Comparison of ENCODE assay signal across 1 cellular context in the genomic region with DNA sequence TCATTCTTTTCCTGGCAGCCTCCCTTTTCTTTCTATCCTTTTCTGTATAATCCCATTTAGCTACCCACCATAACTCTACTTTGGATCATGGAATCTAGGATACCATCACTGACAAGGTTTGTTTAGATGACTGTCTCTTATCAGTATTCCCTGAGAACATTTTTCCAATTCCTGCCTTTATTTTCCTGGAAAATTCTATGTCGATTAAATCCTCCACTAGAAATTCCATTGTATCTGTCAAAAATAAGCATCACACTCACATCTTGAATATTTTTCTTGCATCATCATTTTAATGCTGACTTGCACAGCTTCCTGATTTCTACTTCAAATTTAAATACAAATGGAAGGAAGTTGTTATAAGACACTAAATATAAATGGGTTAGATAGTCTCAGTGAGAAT.
TF ChIP-seq lines count a peak whose summit lies in the region.

No MANE protein-coding gene starts in this region.

TF ChIP-seq in GM23338, 12 proteins besides CTCF, POLR2A, EP300 and RAD21 (continued from another document):
- TF ChIP-seq, protein P1, sequence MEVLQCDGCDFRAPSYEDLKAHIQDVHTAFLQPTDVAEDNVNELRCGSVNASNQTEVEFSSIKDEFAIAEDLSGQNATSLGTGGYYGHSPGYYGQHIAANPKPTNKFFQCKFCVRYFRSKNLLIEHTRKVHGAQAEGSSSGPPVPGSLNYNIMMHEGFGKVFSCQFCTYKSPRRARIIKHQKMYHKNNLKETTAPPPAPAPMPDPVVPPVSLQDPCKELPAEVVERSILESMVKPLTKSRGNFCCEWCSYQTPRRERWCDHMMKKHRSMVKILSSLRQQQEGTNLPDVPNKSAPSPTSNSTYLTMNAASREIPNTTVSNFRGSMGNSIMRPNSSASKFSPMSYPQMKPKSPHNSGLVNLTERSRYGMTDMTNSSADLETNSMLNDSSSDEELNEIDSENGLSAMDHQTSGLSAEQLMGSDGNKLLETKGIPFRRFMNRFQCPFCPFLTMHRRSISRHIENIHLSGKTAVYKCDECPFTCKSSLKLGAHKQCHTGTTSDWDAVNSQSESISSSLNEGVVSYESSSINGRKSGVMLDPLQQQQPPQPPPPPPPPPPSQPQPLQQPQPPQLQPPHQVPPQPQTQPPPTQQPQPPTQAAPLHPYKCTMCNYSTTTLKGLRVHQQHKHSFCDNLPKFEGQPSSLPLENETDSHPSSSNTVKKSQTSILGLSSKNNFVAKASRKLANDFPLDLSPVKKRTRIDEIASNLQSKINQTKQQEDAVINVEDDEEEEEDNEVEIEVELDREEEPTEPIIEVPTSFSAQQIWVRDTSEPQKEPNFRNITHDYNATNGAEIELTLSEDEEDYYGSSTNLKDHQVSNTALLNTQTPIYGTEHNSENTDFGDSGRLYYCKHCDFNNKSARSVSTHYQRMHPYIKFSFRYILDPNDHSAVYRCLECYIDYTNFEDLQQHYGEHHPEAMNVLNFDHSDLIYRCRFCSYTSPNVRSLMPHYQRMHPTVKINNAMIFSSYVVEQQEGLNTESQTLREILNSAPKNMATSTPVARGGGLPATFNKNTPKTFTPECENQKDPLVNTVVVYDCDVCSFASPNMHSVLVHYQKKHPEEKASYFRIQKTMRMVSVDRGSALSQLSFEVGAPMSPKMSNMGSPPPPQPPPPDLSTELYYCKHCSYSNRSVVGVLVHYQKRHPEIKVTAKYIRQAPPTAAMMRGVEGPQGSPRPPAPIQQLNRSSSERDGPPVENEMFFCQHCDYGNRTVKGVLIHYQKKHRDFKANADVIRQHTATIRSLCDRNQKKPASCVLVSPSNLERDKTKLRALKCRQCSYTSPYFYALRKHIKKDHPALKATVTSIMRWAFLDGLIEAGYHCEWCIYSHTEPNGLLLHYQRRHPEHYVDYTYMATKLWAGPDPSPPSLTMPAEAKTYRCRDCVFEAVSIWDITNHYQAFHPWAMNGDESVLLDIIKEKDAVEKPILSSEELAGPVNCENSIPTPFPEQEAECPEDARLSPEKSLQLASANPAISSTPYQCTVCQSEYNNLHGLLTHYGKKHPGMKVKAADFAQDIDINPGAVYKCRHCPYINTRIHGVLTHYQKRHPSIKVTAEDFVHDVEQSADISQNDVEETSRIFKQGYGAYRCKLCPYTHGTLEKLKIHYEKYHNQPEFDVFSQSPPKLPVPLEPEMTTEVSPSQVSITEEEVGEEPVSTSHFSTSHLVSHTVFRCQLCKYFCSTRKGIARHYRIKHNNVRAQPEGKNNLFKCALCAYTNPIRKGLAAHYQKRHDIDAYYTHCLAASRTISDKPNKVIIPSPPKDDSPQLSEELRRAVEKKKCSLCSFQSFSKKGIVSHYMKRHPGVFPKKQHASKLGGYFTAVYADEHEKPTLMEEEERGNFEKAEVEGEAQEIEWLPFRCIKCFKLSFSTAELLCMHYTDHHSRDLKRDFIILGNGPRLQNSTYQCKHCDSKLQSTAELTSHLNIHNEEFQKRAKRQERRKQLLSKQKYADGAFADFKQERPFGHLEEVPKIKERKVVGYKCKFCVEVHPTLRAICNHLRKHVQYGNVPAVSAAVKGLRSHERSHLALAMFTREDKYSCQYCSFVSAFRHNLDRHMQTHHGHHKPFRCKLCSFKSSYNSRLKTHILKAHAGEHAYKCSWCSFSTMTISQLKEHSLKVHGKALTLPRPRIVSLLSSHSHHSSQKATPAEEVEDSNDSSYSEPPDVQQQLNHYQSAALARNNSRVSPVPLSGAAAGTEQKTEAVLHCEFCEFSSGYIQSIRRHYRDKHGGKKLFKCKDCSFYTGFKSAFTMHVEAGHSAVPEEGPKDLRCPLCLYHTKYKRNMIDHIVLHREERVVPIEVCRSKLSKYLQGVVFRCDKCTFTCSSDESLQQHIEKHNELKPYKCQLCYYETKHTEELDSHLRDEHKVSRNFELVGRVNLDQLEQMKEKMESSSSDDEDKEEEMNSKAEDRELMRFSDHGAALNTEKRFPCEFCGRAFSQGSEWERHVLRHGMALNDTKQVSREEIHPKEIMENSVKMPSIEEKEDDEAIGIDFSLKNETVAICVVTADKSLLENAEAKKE (CRISPR knock-in tag; IDR thresholded peaks at IDR 0.05): no peak
- no peak for TF ChIP-seq ZNF331 (CRISPR knock-in tag; IDR thresholded peaks at IDR 0.05; ENCODE audit: low read depth)
- no peak for TF ChIP-seq CREB1 (CRISPR knock-in tag; IDR thresholded peaks at IDR 0.05; ENCODE audit: low read depth)
- TF ChIP-seq ZNF114 (CRISPR knock-in tag; IDR thresholded peaks at IDR 0.05): no peak
- no peak for TF ChIP-seq JUNB (IDR thresholded peaks at IDR 0.05; ENCODE audit: unreplicated experiment)
- TF ChIP-seq, protein P2, sequence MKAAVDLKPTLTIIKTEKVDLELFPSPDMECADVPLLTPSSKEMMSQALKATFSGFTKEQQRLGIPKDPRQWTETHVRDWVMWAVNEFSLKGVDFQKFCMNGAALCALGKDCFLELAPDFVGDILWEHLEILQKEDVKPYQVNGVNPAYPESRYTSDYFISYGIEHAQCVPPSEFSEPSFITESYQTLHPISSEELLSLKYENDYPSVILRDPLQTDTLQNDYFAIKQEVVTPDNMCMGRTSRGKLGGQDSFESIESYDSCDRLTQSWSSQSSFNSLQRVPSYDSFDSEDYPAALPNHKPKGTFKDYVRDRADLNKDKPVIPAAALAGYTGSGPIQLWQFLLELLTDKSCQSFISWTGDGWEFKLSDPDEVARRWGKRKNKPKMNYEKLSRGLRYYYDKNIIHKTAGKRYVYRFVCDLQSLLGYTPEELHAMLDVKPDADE (IDR thresholded peaks at IDR 0.05): no peak
- no peak for TF ChIP-seq EZH2phosphoT487 (IDR thresholded peaks at IDR 0.05; ENCODE audit: unreplicated experiment)
- no peak for TF ChIP-seq NANOG (IDR thresholded peaks at IDR 0.05; ENCODE audit: borderline replicate concordance)
- TF ChIP-seq, protein P3, sequence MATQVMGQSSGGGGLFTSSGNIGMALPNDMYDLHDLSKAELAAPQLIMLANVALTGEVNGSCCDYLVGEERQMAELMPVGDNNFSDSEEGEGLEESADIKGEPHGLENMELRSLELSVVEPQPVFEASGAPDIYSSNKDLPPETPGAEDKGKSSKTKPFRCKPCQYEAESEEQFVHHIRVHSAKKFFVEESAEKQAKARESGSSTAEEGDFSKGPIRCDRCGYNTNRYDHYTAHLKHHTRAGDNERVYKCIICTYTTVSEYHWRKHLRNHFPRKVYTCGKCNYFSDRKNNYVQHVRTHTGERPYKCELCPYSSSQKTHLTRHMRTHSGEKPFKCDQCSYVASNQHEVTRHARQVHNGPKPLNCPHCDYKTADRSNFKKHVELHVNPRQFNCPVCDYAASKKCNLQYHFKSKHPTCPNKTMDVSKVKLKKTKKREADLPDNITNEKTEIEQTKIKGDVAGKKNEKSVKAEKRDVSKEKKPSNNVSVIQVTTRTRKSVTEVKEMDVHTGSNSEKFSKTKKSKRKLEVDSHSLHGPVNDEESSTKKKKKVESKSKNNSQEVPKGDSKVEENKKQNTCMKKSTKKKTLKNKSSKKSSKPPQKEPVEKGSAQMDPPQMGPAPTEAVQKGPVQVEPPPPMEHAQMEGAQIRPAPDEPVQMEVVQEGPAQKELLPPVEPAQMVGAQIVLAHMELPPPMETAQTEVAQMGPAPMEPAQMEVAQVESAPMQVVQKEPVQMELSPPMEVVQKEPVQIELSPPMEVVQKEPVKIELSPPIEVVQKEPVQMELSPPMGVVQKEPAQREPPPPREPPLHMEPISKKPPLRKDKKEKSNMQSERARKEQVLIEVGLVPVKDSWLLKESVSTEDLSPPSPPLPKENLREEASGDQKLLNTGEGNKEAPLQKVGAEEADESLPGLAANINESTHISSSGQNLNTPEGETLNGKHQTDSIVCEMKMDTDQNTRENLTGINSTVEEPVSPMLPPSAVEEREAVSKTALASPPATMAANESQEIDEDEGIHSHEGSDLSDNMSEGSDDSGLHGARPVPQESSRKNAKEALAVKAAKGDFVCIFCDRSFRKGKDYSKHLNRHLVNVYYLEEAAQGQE (IDR thresholded peaks at IDR 0.05; ENCODE audit: unreplicated experiment): no peak
- no peak for TF ChIP-seq EZH2 (IDR thresholded peaks at IDR 0.05; ENCODE audit: low read depth, unreplicated experiment)
